In the genomic region with DNA sequence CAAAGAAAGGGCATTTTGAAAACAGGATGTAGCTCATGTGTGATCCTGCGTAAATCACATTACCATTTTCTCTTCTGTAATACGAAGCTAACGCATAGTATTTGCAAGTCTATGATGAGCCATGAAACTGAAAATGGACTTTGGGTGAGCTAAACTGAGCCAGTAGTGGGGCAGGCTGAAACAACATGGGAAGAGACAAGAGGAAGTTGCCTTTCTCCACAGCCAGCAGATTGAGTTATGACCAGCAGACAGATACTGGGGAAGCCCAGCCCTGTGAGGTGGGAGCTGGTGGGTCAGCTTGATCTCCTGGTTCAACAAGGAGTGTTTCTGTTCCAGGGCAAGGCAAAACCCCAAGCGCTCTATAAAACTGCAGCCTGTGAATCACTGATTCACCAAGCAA, we compare ENCODE assay signal across 9 cellular contexts. TPM values are rescaled to one million over a fixed set of nuclear protein-coding genes. Genes with fewer than 3 reads are reported as not detected.
DNase-seq lines count a peak whose midpoint lies in the region; ATAC-seq and TF ChIP-seq lines count a peak whose summit lies in the region.
"Had no signal": no experiment of that assay in that cellular context is flagged by ENCODE, and none has a peak within 500 bp of the region (broad histone marks: within the 10 kb centered on the region; RNA-seq: fewer than 3 reads in every experiment).

No MANE protein-coding gene starts in this region.

- peak overlapping the region; percentile 43; the same call in 1 of the 2 replicates for H2AFZ ChIP-seq in OCI-LY7 (ENCODE audit: low read length)

- H3K36me3 ChIP-seq in OCI-LY7 (ENCODE audit: insufficient read depth, low read length) (no peaks in the 10 kb centered on the region), neutrophil (peaks cover 23% of the 10 kb centered on the region)

- peaks cover 93% of the 10 kb centered on the region for H3K4me1 ChIP-seq in OCI-LY7 (ENCODE audit: insufficient read depth, low read length, poor library complexity, severe bottlenecking)
- H3K4me1 ChIP-seq in neutrophil (ENCODE audit: control insufficient read depth in 1 of 2, insufficient read depth in 1 of 2, low read depth in 1 of 2, low read length in 1 of 2): peaks cover 59 to 64% of the 10 kb centered on the region in 2 experiments

- BruUV-seq in OCI-LY7 (replicated peaks; lab: Mats Ljungman, UMichigan): no TSS peak

- TF ChIP-seq CTCF in OCI-LY7 (conservative IDR thresholded peaks at IDR 0.05; ENCODE audit: low read length): no peak
- TF ChIP-seq CTCF in neutrophil (IDR thresholded peaks at IDR 0.05): no peak

- POLR2A ChIA-PET in OCI-LY7 (lab: Charles Lee): interaction anchor here (0.7 to 17.9 kb wide), 8 partner anchors 9 to 35 kb away, joined by 3 to 414 read pairs (median 5); a partner anchor contains a TSS

- H3K4me2 ChIP-seq in OCI-LY7 (ENCODE audit: low read length): peak overlapping the region; percentile 73

- H3K4me3 ChIP-seq in OCI-LY7 (ENCODE audit: low read depth, low read length, poor library complexity, severe bottlenecking) (no peak overlapping the region), neutrophil (ENCODE audit: low read depth in 1 of 2, low read length in 1 of 2) (no peak overlapping the region)
- H3K4me3 ChIP-seq: SK-N-MC had no signal

- ATAC-seq in GM18870 (IDR thresholded peaks at IDR 0.05; ENCODE audit: unreplicated experiment) (peak; percentile 51), HG02870 (IDR thresholded peaks at IDR 0.05; ENCODE audit: unreplicated experiment) (peak; percentile 57)

- no peaks in the 10 kb centered on the region for H3K9me2 ChIP-seq in OCI-LY7 (ENCODE audit: insufficient read depth, low read length)

- H4K20me1 ChIP-seq in OCI-LY7 (ENCODE audit: insufficient read depth, low read length): no peaks in the 10 kb centered on the region

- H3K27me3 ChIP-seq in neutrophil: no peaks in the 10 kb centered on the region

- DNase-seq in OCI-LY7 (ENCODE audit: low spot score) (no peak), NAMALWA (ENCODE audit: low spot score) (no peak), UCSD-AML1 (lab: John Stamatoyannopoulos, UW; ENCODE audit: unreplicated experiment) (no peak), cerebellar nuclear complex (lab: John Stamatoyannopoulos, UW) (no peak)
- no peak for DNase-seq in activated T-cell treated with anti-CD3 and anti-CD28 coated beads, Interleukin-2, amount 50 U/mL, for 48 hours

- CTCF ChIA-PET in OCI-LY7 (lab: Charles Lee; ENCODE audit: unreplicated experiment): interaction anchor here (1.3 to 14.7 kb wide), 2 partner anchors 27 to 39 kb away, joined by 3 to 149 read pairs; no protein-coding TSS in a partner anchor

- intact Hi-C loops in OCI-LY7 (cut with micrococcal nuclease; ENCODE audit: unreplicated experiment): loop anchor here (10.0 kb wide), 1 partner anchor 1101 kb away; a partner anchor contains a TSS

- peaks cover 27% of the 10 kb centered on the region; the same call in 1 of the 2 replicates for H3K79me2 ChIP-seq in OCI-LY7 (ENCODE audit: insufficient read depth, low read depth, low read length)

- H3K9me3 ChIP-seq in OCI-LY7 (ENCODE audit: low read length) (no peaks in the 10 kb centered on the region), neutrophil (no peaks in the 10 kb centered on the region)

- H3K27ac ChIP-seq in OCI-LY7 (ENCODE audit: low read depth, low read length, poor library complexity, severe bottlenecking) (peak overlapping the region; percentile 87), neutrophil (peak overlapping the region; percentile 26)
- H3K27ac ChIP-seq: SK-N-MC had no signal

RNA-seq across cellular contexts. Expression of a gene that starts 11.8 kb away (rescaled TPM):
- 2.6 and 5.0 TPM in 2 replicates for total RNA-seq in OCI-LY7 (2014; rRNA removed; shearing (Covaris generic))
- total RNA-seq in OCI-LY7 (2022): 11.7 and 13.4 TPM in 2 replicates
